In the genomic region with DNA sequence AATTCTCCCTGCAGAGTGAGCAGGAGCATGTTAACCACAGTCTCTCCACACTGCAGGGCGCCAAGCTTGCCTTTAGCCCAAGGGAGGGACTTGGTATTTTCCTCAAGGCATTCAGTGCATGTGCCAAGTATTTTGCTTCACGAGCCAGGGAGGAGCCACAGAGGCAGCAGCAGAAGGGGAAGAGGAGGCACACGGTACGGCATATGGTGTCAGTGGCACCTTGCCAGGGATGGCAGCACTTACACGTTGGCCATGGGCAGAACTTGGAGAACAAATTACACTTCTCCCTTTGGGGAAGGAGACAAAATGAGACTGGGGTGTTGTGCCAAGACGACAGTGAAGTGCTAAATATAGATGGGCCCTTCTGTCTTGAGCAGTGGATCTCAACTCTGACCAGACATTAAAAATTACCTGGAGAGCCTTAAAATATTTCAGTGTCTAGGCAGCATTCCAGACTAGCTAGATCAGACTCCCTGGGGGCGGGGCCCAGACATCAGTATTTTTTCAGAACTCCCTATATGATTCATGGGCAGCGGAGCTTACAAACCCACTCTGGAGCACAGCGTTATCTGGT, we compare ENCODE assay signal across 1 cellular context.
TF ChIP-seq lines count a peak whose summit lies in the region.

No MANE protein-coding gene starts in this region.

TF ChIP-seq in IMR-90, 13 proteins besides CTCF, POLR2A, EP300 and RAD21 (continued from another document):
- TF ChIP-seq USF2 (IDR thresholded peaks at IDR 0.05; ENCODE audit: low read depth, low read length) (no peak), MAZ (IDR thresholded peaks at IDR 0.05; ENCODE audit: borderline replicate concordance, low read depth, low read length) (no peak), NFE2L2 (IDR thresholded peaks at IDR 0.05; ENCODE audit: low read depth, low read length) (no peak), FOS (IDR thresholded peaks at IDR 0.05; ENCODE audit: low read depth, low read length) (no peak), CHD1 (IDR thresholded peaks at IDR 0.05; ENCODE audit: low read depth, low read length) (no peak), BHLHE40 (IDR thresholded peaks at IDR 0.05; ENCODE audit: low read depth, low read length) (no peak), CEBPB (IDR thresholded peaks at IDR 0.05; ENCODE audit: low read depth, low read length) (no peak), ELK1 (IDR thresholded peaks at IDR 0.05; ENCODE audit: borderline replicate concordance, low read depth, low read length) (no peak), SMC3 (IDR thresholded peaks at IDR 0.05; ENCODE audit: low read depth, low read length) (no peak), MAFK (IDR thresholded peaks at IDR 0.05; ENCODE audit: low read depth, low read length) (no peak)
